10 cellular contexts compared by ENCODE assay signal in the genomic region with DNA sequence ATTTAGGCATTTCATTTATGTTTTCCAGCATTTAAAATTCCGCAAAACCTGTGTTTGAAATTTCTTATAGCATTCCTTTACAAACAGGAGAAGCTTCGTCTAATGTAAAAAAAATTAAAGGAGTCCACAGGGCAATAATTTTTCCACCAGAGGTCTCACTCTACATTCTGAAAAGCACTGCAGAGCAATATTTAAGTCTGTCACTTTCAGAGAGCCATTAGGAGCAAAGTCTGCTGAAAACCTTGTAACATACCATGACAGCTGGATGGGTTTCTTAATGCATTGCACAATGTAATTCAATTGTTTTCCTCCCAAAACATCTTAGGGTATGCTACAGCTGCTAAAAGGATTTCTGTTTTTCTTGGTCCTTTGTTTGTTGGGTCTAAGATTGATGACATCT. TPM values are rescaled to one million over a fixed set of nuclear protein-coding genes. Genes with fewer than 3 reads are reported as not detected.
A peak's percentile ranks its signal among the peaks of the same experiment; 100 is the strongest.
DNase-seq lines count a peak whose midpoint lies in the region; ATAC-seq and TF ChIP-seq lines count a peak whose summit lies in the region.
"Had no signal": no experiment of that assay in that cellular context is flagged by ENCODE, and none has a peak within 500 bp of the region (broad histone marks: within the 10 kb centered on the region; RNA-seq: fewer than 3 reads in every experiment).

No MANE protein-coding gene starts in this region.

- no peaks in the 10 kb centered on the region for H3K4me1 Mint-ChIP-seq in endothelial cell (ENCODE audit: unreplicated experiment)

- DNase-seq in Right ventricle myocardium superior (no peak), left ventricle myocardium superior (no peak), SK-N-MC (ENCODE audit: low read depth, low spot score) (no peak), fibroblast of the conjunctiva (ENCODE audit: low read depth) (peak; percentile 59), transverse colon (no peak), endothelial cell (ENCODE audit: low spot score) (no peak), GM19238 (ENCODE audit: insufficient read length, low spot score) (no peak)
- DNase-seq in NK-92 treated with Interleukin-12 subunit alpha and Interleukin-12 subunit beta, amount 100 ng/mL, for 24 hours (lab: John Stamatoyannopoulos, UW), result no peak
- DNase-seq: COR-L47, NCI-H2029 treated with DMSO at 0.1 percent for 48 hours had no signal

- TF ChIP-seq POLR2A in transverse colon (IDR thresholded peaks at IDR 0.05), result no peak

- in situ Hi-C loops in transverse colon (cut with MboI; ENCODE audit: low pct_ligation_motif_present in 1 of 4, low pct_unique_long_range_greater_than_20kb in 1 of 4, low sequenced_read_pairs in 3 of 4), result loop anchor here in 2 of 4 donors (25.0 kb wide), 1 partner anchor 122 kb away; the partner anchor contains the start of gene PRIM2 (in 2 of the 2)

- H3K27me3 ChIP-seq in transverse colon, result no peaks in the 10 kb centered on the region

- H3K27me3 Mint-ChIP-seq in endothelial cell (ENCODE audit: unreplicated experiment), result no peaks in the 10 kb centered on the region

- no peaks in the 10 kb centered on the region for H3K36me3 Mint-ChIP-seq in endothelial cell (ENCODE audit: low read depth, unreplicated experiment)

- peaks cover 72% of the 10 kb centered on the region for H3K36me3 ChIP-seq in SK-N-MC (ENCODE audit: insufficient read depth, low read length)
- no peaks in the 10 kb centered on the region for H3K36me3 ChIP-seq in transverse colon

- peaks cover 0 to 5% (median 2%) of the 10 kb centered on the region in 4 donors for H3K4me1 ChIP-seq in transverse colon

- no peak overlapping the region for H3K4me3 Mint-ChIP-seq in endothelial cell (ENCODE audit: unreplicated experiment)

- no peak overlapping the region for H3K9ac ChIP-seq in SK-N-MC (ENCODE audit: insufficient read length)

- H3K4me3 ChIP-seq in SK-N-MC (no peak overlapping the region), transverse colon (no peak overlapping the region)

- no peak overlapping the region for H3K27ac Mint-ChIP-seq in endothelial cell (ENCODE audit: unreplicated experiment)

- intact Hi-C loops in Right ventricle myocardium superior (cut with DNase I) (no loop called here), left ventricle myocardium superior (cut with micrococcal nuclease) (no loop called here), transverse colon (cut with DNase I; ENCODE audit: low total_unique reads) (no loop called here)

- TF ChIP-seq CTCF in transverse colon (IDR thresholded peaks at IDR 0.05) (peak; percentile 16 to 37 (median 27)), endothelial cell (IDR thresholded peaks at IDR 0.05; ENCODE audit: unreplicated experiment) (no peak)

- no peak for TF ChIP-seq EP300 in transverse colon (IDR thresholded peaks at IDR 0.05; ENCODE audit: low read depth)

- 0 out of 2 replicates have a peak overlapping the region, but pooled peaks have one; percentile 33 for H3K27ac ChIP-seq in SK-N-MC
- peak overlapping the region in 3 of 4 donors; percentile 14 to 32 (median 25) for H3K27ac ChIP-seq in transverse colon

- 65 to 71% methylated on average over 2 of the region's 2 CpGs for WGBS in transverse colon (ENCODE audit: low coverage in 1 of 2), 2 donors

- H3K9me3 Mint-ChIP-seq in endothelial cell (ENCODE audit: unreplicated experiment), result no peaks in the 10 kb centered on the region

- peak; percentile 41 for ATAC-seq in Right ventricle myocardium superior (ENCODE audit: poor library complexity)
- ATAC-seq in left ventricle myocardium superior, result no peak

- H3K9me3 ChIP-seq in SK-N-MC (ENCODE audit: low read depth, low read length) (no peaks in the 10 kb centered on the region), transverse colon (no peaks in the 10 kb centered on the region)

RNA-seq across cellular contexts. Expression of gene BAG2, which starts 18.0 kb away (rescaled TPM):
- total RNA-seq in Right ventricle myocardium superior (12.7 TPM), left ventricle myocardium superior (14.8 TPM), transverse colon (10 to 100 TPM in 3 of 4 donors, 1 to 10 TPM in 1; 7.1 to 49.0 (median 10.7) TPM), endothelial cell (ENCODE audit: unreplicated experiment) (1.3 TPM)

RNA-seq across cellular contexts. Expression of gene RAB23, which starts 32.0 kb away (rescaled TPM):
- total RNA-seq in Right ventricle myocardium superior (10.8 TPM), left ventricle myocardium superior (11.9 TPM), transverse colon (10 to 100 TPM; 21.7 to 28.5 (median 25.1) TPM), endothelial cell (ENCODE audit: unreplicated experiment) (8.1 TPM)
